In genomic region chr2:9770308-9771100, GRCh38 we compare ENCODE assay signal across 1 cellular context.
TF ChIP-seq lines count a peak whose summit lies in the region.

No MANE protein-coding gene starts in this region.

TF ChIP-seq in GM12878, 131 proteins besides CTCF, POLR2A, EP300 and RAD21 (continued from another document):
- TF ChIP-seq BCLAF1 (IDR thresholded peaks at IDR 0.05) (no peak), RUNX3 (IDR thresholded peaks at IDR 0.05; ENCODE audit: low read length) (no peak), SMC3 (IDR thresholded peaks at IDR 0.05; ENCODE audit: borderline replicate concordance, low read length) (peak; percentile 48; the same call in 1 of the 2 replicates)
